14 cellular contexts compared by ENCODE assay signal in genomic region chr7:33072471-33072870, GRCh38. TPM values are rescaled to one million over a fixed set of nuclear protein-coding genes. Genes with fewer than 3 reads are reported as not detected.
DNase-seq lines count a peak whose midpoint lies in the region; ATAC-seq and TF ChIP-seq lines count a peak whose summit lies in the region.
"Had no signal": no experiment of that assay in that cellular context is flagged by ENCODE, and none has a peak within 500 bp of the region (broad histone marks: within the 10 kb centered on the region; RNA-seq: fewer than 3 reads in every experiment).

No MANE protein-coding gene starts in this region.

- H3K36me3 ChIP-seq in heart right ventricle, result no peaks in the 10 kb centered on the region

- H3K4me3 ChIP-seq in astrocyte of the spinal cord (ENCODE audit: low read depth, low read length), result no peak overlapping the region
- H3K4me3 ChIP-seq in heart right ventricle, result no peak overlapping the region
- H3K4me3 ChIP-seq: lung had no signal

- CTCF ChIA-PET in activated CD4-positive, alpha-beta memory T cell treated with anti-CD3 and anti-CD28 coated beads for 36 hours (lab: Charles Lee), result interaction anchor here (0.5 to 1.7 kb wide), 3 partner anchors 16 to 37 kb away, joined by 3 to 8 read pairs (median 4); partner anchors contain the start of gene RP9

- peaks cover 7% of the 10 kb centered on the region for H3K27me3 Mint-ChIP-seq in activated CD4-positive, alpha-beta memory T cell treated with anti-CD3 and anti-CD28 coated beads for 36 hours
- H3K27me3 Mint-ChIP-seq: progenitor cell of endocrine pancreas had no signal

- H3K27ac ChIP-seq in heart right ventricle, result peak overlapping the region in 6 of 10 donors; percentile 42 to 79 (median 71)

- peaks cover 5% of the 10 kb centered on the region for H3K36me3 Mint-ChIP-seq in activated CD4-positive, alpha-beta memory T cell treated with anti-CD3 and anti-CD28 coated beads for 36 hours

- TF ChIP-seq CTCF in astrocyte of the spinal cord (IDR thresholded peaks at IDR 0.05; ENCODE audit: low read depth, low read length) (no peak), heart right ventricle (IDR thresholded peaks at IDR 0.05) (no peak)

- peaks cover 15% of the 10 kb centered on the region for H3K4me1 Mint-ChIP-seq in activated CD4-positive, alpha-beta memory T cell treated with anti-CD3 and anti-CD28 coated beads for 36 hours (ENCODE audit: low read depth)

- in situ Hi-C loops in astrocyte of the spinal cord (cut with HindIII; ENCODE audit: low sequenced_read_pairs), result no loop called here

- WGBS in heart right ventricle, 2 donors, result 8 to 9% methylated on average over 2 of the region's 2 CpGs

- peaks cover 0 to 20% (median 0%) of the 10 kb centered on the region in 9 donors for H3K4me1 ChIP-seq in heart right ventricle

- ATAC-seq in heart right ventricle (peak; percentile 67 to 95 (median 81)), GM21390 (IDR thresholded peaks at IDR 0.05; ENCODE audit: unreplicated experiment) (no peak), HG02970 (IDR thresholded peaks at IDR 0.05; ENCODE audit: low FRiP score, unreplicated experiment) (no peak)

- H3K4me3 Mint-ChIP-seq in activated CD4-positive, alpha-beta memory T cell treated with anti-CD3 and anti-CD28 coated beads for 36 hours, result no peak overlapping the region

- H3K9me3 ChIP-seq in heart right ventricle, result peaks cover 0 to 21% (median 11%) of the 10 kb centered on the region in 11 donors

- POLR2A ChIA-PET in activated CD4-positive, alpha-beta memory T cell treated with anti-CD3 and anti-CD28 coated beads for 36 hours (lab: Charles Lee), result interaction anchor here (1.3 kb wide), 1 partner anchor 9 kb away, joined by 8 read pairs; no protein-coding TSS in a partner anchor

- no peaks in the 10 kb centered on the region for H3K27me3 ChIP-seq in heart right ventricle

- H3K9me3 Mint-ChIP-seq in activated CD4-positive, alpha-beta memory T cell treated with anti-CD3 and anti-CD28 coated beads for 36 hours, result peaks cover 16% of the 10 kb centered on the region

- DNase-seq in A172 (ENCODE audit: low spot score), result peak; percentile 95
- peak; percentile 68 for DNase-seq in HS-5 (ENCODE audit: low read depth)
- peak; percentile 65 for DNase-seq in astrocyte of the spinal cord (ENCODE audit: low read depth, low spot score)
- peak in 1 of 2 donors; percentile 50 for DNase-seq in heart right ventricle
- no peak for DNase-seq in activated CD4-positive, alpha-beta memory T cell treated with anti-CD3 and anti-CD28 coated beads for 36 hours
- DNase-seq in DMS53 treated with DMSO at 0.1 percent for 48 hours (lab: John Stamatoyannopoulos, UW; ENCODE audit: unreplicated experiment), result no peak
- DNase-seq: caudate nucleus, GOT3, SHP77 treated with DMSO at 0.1 percent for 48 hours, substantia nigra had no signal

- H3K27ac Mint-ChIP-seq in activated CD4-positive, alpha-beta memory T cell treated with anti-CD3 and anti-CD28 coated beads for 36 hours, result no peak overlapping the region
- H3K27ac Mint-ChIP-seq: progenitor cell of endocrine pancreas had no signal

- intact Hi-C loops in heart right ventricle (cut with DNase I), result no loop called here
- intact Hi-C loops in activated CD4-positive, alpha-beta memory T cell treated with anti-CD3 and anti-CD28 coated beads for 36 hours (cut with micrococcal nuclease), result no loop called here

RNA-seq across cellular contexts. Expression of gene NT5C3A, which starts 9.9 kb away (rescaled TPM):
- total RNA-seq in A172 (2014; rRNA removed; shearing (Covaris generic)), result 49.0 and 57.4 TPM in 2 replicates
- 10 to 100 TPM; 17.0 to 32.6 (median 19.6) TPM for total RNA-seq in heart right ventricle
- polyA plus RNA-seq in heart right ventricle, result 10 to 100 TPM; 11.6 to 18.2 TPM
- total RNA-seq in activated CD4-positive, alpha-beta memory T cell treated with anti-CD3 and anti-CD28 coated beads for 36 hours, result 10 to 100 TPM; 38.5 to 42.8 TPM

RNA-seq across cellular contexts. Expression of gene RP9, which starts 36.7 kb away (rescaled TPM):
- total RNA-seq in A172 (2014; rRNA removed; shearing (Covaris generic)), result 25.9 and 40.4 TPM in 2 replicates
- total RNA-seq in heart right ventricle, result 10 to 100 TPM; 12.9 to 21.5 (median 18.8) TPM
- 10 to 100 TPM; 20.8 to 43.4 TPM for polyA plus RNA-seq in heart right ventricle
- total RNA-seq in activated CD4-positive, alpha-beta memory T cell treated with anti-CD3 and anti-CD28 coated beads for 36 hours, result 10 to 100 TPM; 11.6 to 14.0 TPM

RNA-seq across cellular contexts. Expression of gene BBS9, which starts 56.9 kb away (rescaled TPM):
- total RNA-seq in A172 (2014; rRNA removed; shearing (Covaris generic)), result 12.2 and 18.7 TPM in 2 replicates
- 10 to 100 TPM in 6 of 10 donors, 1 to 10 TPM in 4; 7.7 to 44.0 (median 10.5) TPM for total RNA-seq in heart right ventricle
- polyA plus RNA-seq in heart right ventricle, result 1 to 10 TPM; 4.1 to 5.5 TPM
- 1 to 10 TPM; 9.2 to 9.5 TPM for total RNA-seq in activated CD4-positive, alpha-beta memory T cell treated with anti-CD3 and anti-CD28 coated beads for 36 hours

Comparison
In these comparisons a context has a peak if more than half of its experiments do, and no peak if none do; other contexts are left out.
1. DNase-seq: peak in A172 (single experiment), HS-5 (single experiment) and astrocyte of the spinal cord (single experiment); none in activated CD4-positive, alpha-beta memory T cell treated with anti-CD3 and anti-CD28 coated beads for 36 hours (single experiment) and DMS53 treated with DMSO at 0.1 percent for 48 hours (single experiment).
2. ATAC-seq: peak in heart right ventricle (8 of 8); none in GM21390 (single experiment) and HG02970 (single experiment).